7 cellular contexts compared by ENCODE assay signal in the genomic region with DNA sequence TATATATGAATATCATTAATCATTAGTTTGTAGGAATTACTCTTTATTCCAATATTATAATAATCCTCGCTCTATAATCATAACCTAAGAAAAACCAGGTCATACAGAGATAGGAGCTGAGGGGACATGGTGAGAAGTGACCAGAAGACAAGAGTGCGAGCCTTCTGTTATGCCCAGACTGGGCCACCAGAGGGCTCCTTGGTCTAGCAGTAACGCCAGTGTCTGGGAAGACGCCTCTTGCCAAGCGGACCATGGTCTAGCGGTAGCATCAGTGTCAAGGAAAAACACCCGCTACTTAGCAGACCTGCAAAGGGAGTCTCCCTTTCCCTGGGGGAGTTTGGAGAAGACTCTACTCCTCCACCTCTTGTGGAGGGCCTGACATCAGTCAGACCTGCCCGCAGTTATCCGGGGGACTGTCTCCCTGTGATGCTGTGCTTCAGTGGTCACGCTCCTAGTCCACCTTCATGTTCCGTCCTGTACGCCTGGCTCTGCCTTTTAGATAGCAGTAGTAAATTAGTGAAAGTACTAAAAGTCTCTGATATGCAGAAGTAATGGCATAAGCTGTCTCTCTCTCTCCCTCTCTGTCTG. TPM values are rescaled to one million over a fixed set of nuclear protein-coding genes. Genes with fewer than 3 reads are reported as not detected.
A peak's percentile ranks its signal among the peaks of the same experiment; 100 is the strongest.
DNase-seq lines count a peak whose midpoint lies in the region; ATAC-seq, FAIRE-seq and TF ChIP-seq lines count a peak whose summit lies in the region.
"Not testable (repeated sequence)": the region's sequence is repeated elsewhere in the genome, so short reads cannot be mapped to it uniquely, and the experiment has no call there.

No MANE protein-coding gene starts in this region.

- H4K5ac ChIP-seq in H1 (ENCODE audit: insufficient read length, low read depth, low read length): not testable (repeated sequence)

- POLR2A ChIA-PET in H1 (lab: Charles Lee; ENCODE audit: partially characterized antibody): interaction anchor here (1.4 kb wide), 1 partner anchor 10 kb away, joined by 8 read pairs; a partner anchor contains a TSS

- peaks cover 20% of the 10 kb centered on the region for H3K4me1 Mint-ChIP-seq in activated T-cell treated with anti-CD3 and anti-CD28 coated beads, Interleukin-2, amount 50 U/mL, for 4 hours (ENCODE audit: low read depth)

- H3K23me2 ChIP-seq in H1 (ENCODE audit: low read depth, low read length): not testable (repeated sequence)

- not testable (repeated sequence) for H2BK15ac ChIP-seq in H1 (ENCODE audit: low read length)

- not testable (repeated sequence) for H3K4me2 ChIP-seq in H1 (ENCODE audit: insufficient read depth in 1 of 2, low read depth in 2 of 2, low read length in 2 of 2)

- not testable (repeated sequence) for H3K27me3 Mint-ChIP-seq in activated T-cell treated with anti-CD3 and anti-CD28 coated beads, Interleukin-2, amount 50 U/mL, for 4 hours (ENCODE audit: low read depth)

- not testable (repeated sequence) for H3K18ac ChIP-seq in H1 (ENCODE audit: extremely low read depth, low read length)

- H2BK120ac ChIP-seq in H1 (replicated peaks; ENCODE audit: low read depth, low read length): not testable (repeated sequence)

- H3K27ac ChIP-seq in SJCRH30; H1 (ENCODE audit: low read depth, low read length); kidney (ENCODE audit: low read depth in 2 of 2, low read length in 2 of 2): not testable (repeated sequence)

- TF ChIP-seq EP300 in H1 (IDR thresholded peaks at IDR 0.05; ENCODE audit: borderline replicate concordance in 1 of 2, low read depth in 2 of 2, low read length in 2 of 2): not testable (repeated sequence)

- intact Hi-C loops in kidney (cut with DNase I): not testable (repeated sequence)

- H3K4me1 ChIP-seq in SJCRH30; H1 (replicated peaks in 1 of 4; ENCODE audit: control insufficient read depth in 3 of 4, insufficient read depth in 4 of 4, low read length in 3 of 4); kidney (ENCODE audit: control insufficient read depth in 1 of 2, insufficient read depth in 1 of 2, low read depth in 1 of 2, low read length in 2 of 2): not testable (repeated sequence)

- DNase-seq in ELF-1 (ENCODE audit: low read depth, low spot score): peak; percentile 44
- peak; percentile 43 for DNase-seq in MG63
- peak; percentile 70 to 72 for DNase-seq in SJCRH30
- DNase-seq in activated T-cell treated with anti-CD3 and anti-CD28 coated beads, Interleukin-2, amount 50 U/mL, for 4 hours: peak; percentile 34
- peak in 1 of 2 experiments; percentile 86 for DNase-seq in H1 (ENCODE audit: low read depth in 1 of 2, low spot score in 2 of 2)
- DNase-seq in kidney: peak; percentile 50
- peak; percentile 25 for DNase-seq in renal cortical epithelial cell (ENCODE audit: low read depth)

- not testable (repeated sequence) for H2BK20ac ChIP-seq in H1 (ENCODE audit: low read length)

- H3K9me3 ChIP-seq in MG63; SJCRH30 (replicated peaks); H1 (ENCODE audit: insufficient read depth in 2 of 2, low read depth in 1 of 2, low read length in 1 of 2); kidney (ENCODE audit: control insufficient read depth in 1 of 2, low read length in 2 of 2): not testable (repeated sequence)

- H3K36me3 Mint-ChIP-seq in activated T-cell treated with anti-CD3 and anti-CD28 coated beads, Interleukin-2, amount 50 U/mL, for 4 hours (ENCODE audit: insufficient read depth): peaks cover 21% of the 10 kb centered on the region

- TF ChIP-seq RAD21 in H1 (IDR thresholded peaks at IDR 0.05 in 1 of 2, conservative IDR thresholded peaks at IDR 0.05 in 1 of 2; ENCODE audit: low read depth in 2 of 2, low read length in 2 of 2): peak; percentile 56 to 64

- H2BK5ac ChIP-seq in H1 (ENCODE audit: low read depth, low read length): not testable (repeated sequence)

- H3K9me3 Mint-ChIP-seq in activated T-cell treated with anti-CD3 and anti-CD28 coated beads, Interleukin-2, amount 50 U/mL, for 4 hours: not testable (repeated sequence)

- H4K91ac ChIP-seq in H1 (replicated peaks; ENCODE audit: insufficient read length, low read length): not testable (repeated sequence)

- not testable (repeated sequence) for H3K79me1 ChIP-seq in H1 (ENCODE audit: low read depth, low read length)

- H4K8ac ChIP-seq in H1 (ENCODE audit: extremely low read depth, insufficient read depth, low read length): not testable (repeated sequence)

- TF ChIP-seq POLR2A in H1 (IDR thresholded peaks at IDR 0.05; ENCODE audit: control extremely low read depth in 1 of 2, low read depth in 2 of 2, low read length in 2 of 2): not testable (repeated sequence)

- H2AK5ac ChIP-seq in H1 (ENCODE audit: low read depth, low read length): not testable (repeated sequence)

- FAIRE-seq in H1 (lab: Jason Lieb, UNC); kidney (lab: Jason Lieb, UNC): not testable (repeated sequence)

- H4K20me1 ChIP-seq in H1 (replicated peaks in 1 of 2; ENCODE audit: control insufficient read depth in 1 of 2, insufficient read depth in 2 of 2, low read length in 2 of 2): peaks cover 11 to 29% of the 10 kb centered on the region in 2 experiments

- H3K79me2 ChIP-seq in H1 (ENCODE audit: control insufficient read depth in 1 of 2, insufficient read depth in 2 of 2, low read length in 2 of 2): peaks cover 4 to 45% of the 10 kb centered on the region in 2 experiments; a peak in 2 of 4 replicates

- not testable (repeated sequence) for H3K4me3 ChIP-seq in MG63; SJCRH30; H1 (ENCODE audit: extremely low read depth in 1 of 4, insufficient read depth in 2 of 4, low read depth in 3 of 4, low read length in 4 of 4); kidney (ENCODE audit: low read length in 2 of 2)

- peaks cover 33% of the 10 kb centered on the region for H3K36me3 ChIP-seq in MG63
- H3K36me3 ChIP-seq in SJCRH30: peaks cover 48% of the 10 kb centered on the region
- peaks cover 14 to 32% (median 27%) of the 10 kb centered on the region in 4 experiments for H3K36me3 ChIP-seq in H1 (ENCODE audit: control insufficient read depth in 2 of 4, insufficient read depth in 4 of 4, low read length in 3 of 4)
- H3K36me3 ChIP-seq in kidney (ENCODE audit: control insufficient read depth in 1 of 2, insufficient read depth in 2 of 2, low read length in 2 of 2): peaks cover 19 to 28% of the 10 kb centered on the region in 2 donors

- not testable (repeated sequence) for H3K14ac ChIP-seq in H1 (ENCODE audit: insufficient read length)

- H2BK12ac ChIP-seq in H1 (ENCODE audit: low read depth, low read length): not testable (repeated sequence)

- CTCF ChIA-PET in H1 (lab: Charles Lee; ENCODE audit: partially characterized antibody): interaction anchor here (0.7 to 4.6 kb wide), 21 partner anchors 9 to 126 kb away, joined by 3 to 23 read pairs (median 4); a partner anchor contains a TSS

- H3K4me3 Mint-ChIP-seq in activated T-cell treated with anti-CD3 and anti-CD28 coated beads, Interleukin-2, amount 50 U/mL, for 4 hours: not testable (repeated sequence)

- H2AFZ ChIP-seq in H1 (ENCODE audit: low read length): not testable (repeated sequence)

- H3K27me3 ChIP-seq in MG63; SJCRH30; H1 (replicated peaks in 1 of 4; ENCODE audit: control insufficient read depth in 3 of 4, extremely low read depth in 1 of 4, insufficient read depth in 3 of 4, low read length in 3 of 4): not testable (repeated sequence)

- 89% methylated on average over 12 of the region's 12 CpGs; no CpG with 5 or more reads in 1 of the 2 experiments for WGBS in H1 (ENCODE audit: extremely low coverage in 1 of 2, insufficient coverage in 1 of 2, insufficient read length in 1 of 2, insufficient replicate concordance in 2 of 2, low coverage in 1 of 2, low lambda C conversion rate in 2 of 2, missing lambda C conversion rate in 1 of 2), 2 experiments

- not testable (repeated sequence) for ATAC-seq in activated T-cell treated with anti-CD3 and anti-CD28 coated beads, Interleukin-2, amount 50 U/mL, for 4 hours

- peak; percentile 61 to 68 (median 65) for TF ChIP-seq CTCF in H1 (IDR thresholded peaks at IDR 0.05; ENCODE audit: control extremely low read depth in 1 of 3, insufficient read depth in 1 of 3, low read depth in 1 of 3, low read length in 3 of 3)
- TF ChIP-seq CTCF in kidney (IDR thresholded peaks at IDR 0.05; ENCODE audit: borderline replicate concordance, extremely low read depth, insufficient read depth): peak; percentile 33

- not testable (repeated sequence) for H3K23ac ChIP-seq in H1 (ENCODE audit: insufficient read length)

- H3K56ac ChIP-seq in H1 (replicated peaks; ENCODE audit: insufficient read length, low read depth, low read length): not testable (repeated sequence)

- not testable (repeated sequence) for H3K4ac ChIP-seq in H1 (replicated peaks; ENCODE audit: insufficient read length, low read depth, low read length)

- H3K9ac ChIP-seq in H1 (replicated peaks in 1 of 4; ENCODE audit: extremely low read depth in 1 of 4, low read depth in 3 of 4, low read length in 3 of 4); kidney (ENCODE audit: low read length in 2 of 2): not testable (repeated sequence)

RNA-seq across cellular contexts. Expression of a gene that starts 10.2 kb away (rescaled TPM):
- 40.1 and 58.0 TPM in 2 replicates for total RNA-seq in MG63 (2014; rRNA removed; shearing (Covaris generic); ENCODE audit: low replicate concordance)
- total RNA-seq in SJCRH30 (2014; rRNA removed; shearing (Covaris generic)): 87.6 and 89.5 TPM in 2 replicates
- total RNA-seq in activated T-cell treated with anti-CD3 and anti-CD28 coated beads, Interleukin-2, amount 50 U/mL, for 4 hours: 10 to 100 TPM; 80.4 to 86.8 (median 83.6) TPM
- total RNA-seq in H1 (2021; fragmentation: NEBNext Ultra II Directional; extraction: Animal tissue kit (Norgen Biotek cat#: 25700)): 87.1 and 89.4 TPM in 2 replicates
- polyA plus RNA-seq in H1 (2011; rRNA removed) (78.7 and 104 TPM in 2 replicates), kidney (ENCODE audit: insufficient read depth, low read depth, low replicate concordance) (38.0 TPM)
- 96.0 TPM for polyA plus RNA-seq in H1 (2011; cell fraction: cytosol; rRNA removed)
- 171 TPM for polyA plus RNA-seq in H1 (2011; cell fraction: nucleus; rRNA removed)
- 72.1 to 92.5 TPM (median 89.8 TPM) in 4 replicates for polyA plus RNA-seq in H1 (2012, experiment 1 of 2)
- polyA plus RNA-seq in H1 (2012, experiment 2 of 2): 73.5 TPM
- 50.2 TPM for polyA plus RNA-seq in H1 (2013, experiment 1 of 2)
- 50.0 TPM for polyA plus RNA-seq in H1 (2013, experiment 2 of 2)
- 70.6 and 79.9 TPM in 2 replicates for polyA minus RNA-seq in H1 (2011; rRNA and poly(A)+ RNA removed)
- 53.6 TPM for polyA minus RNA-seq in H1 (2011; cell fraction: cytosol; rRNA and poly(A)+ RNA removed)
- 61.2 TPM for polyA minus RNA-seq in H1 (2011; cell fraction: nucleus; rRNA and poly(A)+ RNA removed)
- total RNA-seq in kidney (47.7 TPM), renal cortical epithelial cell (28.5 and 50.0 TPM in 2 replicates)

RNA-seq across cellular contexts. Expression of a gene that starts 20.8 kb away (rescaled TPM):
- total RNA-seq in MG63 (2014; rRNA removed; shearing (Covaris generic); ENCODE audit: low replicate concordance): 1.0 TPM in 1 of 2 replicates, not detected in the other
- 0.53 and 0.71 TPM in 2 replicates for total RNA-seq in SJCRH30 (2014; rRNA removed; shearing (Covaris generic))
- 1 to 10 TPM; 3.1 to 4.7 (median 3.9) TPM for total RNA-seq in activated T-cell treated with anti-CD3 and anti-CD28 coated beads, Interleukin-2, amount 50 U/mL, for 4 hours
- 2.5 and 3.4 TPM in 2 replicates for total RNA-seq in H1 (2021; fragmentation: NEBNext Ultra II Directional; extraction: Animal tissue kit (Norgen Biotek cat#: 25700))
- polyA plus RNA-seq in H1 (2011; rRNA removed) (1.8 and 2.7 TPM in 2 replicates), kidney (ENCODE audit: insufficient read depth, low read depth, low replicate concordance) (16.7 TPM)
- 1.9 TPM for polyA plus RNA-seq in H1 (2011; cell fraction: cytosol; rRNA removed)
- 11.8 TPM for polyA plus RNA-seq in H1 (2011; cell fraction: nucleus; rRNA removed)
- 3.1 to 4.5 TPM (median 3.7 TPM) in 4 replicates for polyA plus RNA-seq in H1 (2012, experiment 1 of 2)
- polyA plus RNA-seq in H1 (2012, experiment 2 of 2): 1.9 TPM
- polyA plus RNA-seq in H1 (2013, experiment 1 of 2): 2.2 TPM
- polyA plus RNA-seq in H1 (2013, experiment 2 of 2): 2.1 TPM
- 1.0 and 1.2 TPM in 2 replicates for polyA minus RNA-seq in H1 (2011; rRNA and poly(A)+ RNA removed)
- polyA minus RNA-seq in H1 (2011; cell fraction: cytosol; rRNA and poly(A)+ RNA removed): not detected
- 1.3 TPM for polyA minus RNA-seq in H1 (2011; cell fraction: nucleus; rRNA and poly(A)+ RNA removed)
- total RNA-seq in kidney (1.0 TPM), renal cortical epithelial cell (0.60 TPM in 1 of 2 replicates, not detected in the other)
